18 cellular contexts compared by ENCODE assay signal in the genomic region with DNA sequence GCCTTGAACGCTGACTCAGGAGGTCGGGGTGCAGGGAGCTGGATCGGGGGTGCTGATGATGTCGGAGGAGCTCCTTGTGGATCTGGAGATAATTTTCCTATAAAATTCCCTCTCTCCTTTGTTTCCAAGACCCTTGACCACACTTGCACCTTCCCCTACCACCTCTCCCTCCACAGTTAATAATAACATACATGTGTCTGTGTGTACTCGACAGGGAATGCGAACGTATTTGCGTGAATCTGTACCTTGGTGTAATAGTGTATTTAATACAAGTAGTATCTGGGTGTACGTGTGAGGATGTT. TPM values are rescaled to one million over a fixed set of nuclear protein-coding genes. Genes with fewer than 3 reads are reported as not detected.
DNase-seq lines count a peak whose midpoint lies in the region; ATAC-seq, FAIRE-seq and TF ChIP-seq lines count a peak whose summit lies in the region.
"Had no signal": no experiment of that assay in that cellular context is flagged by ENCODE, and none has a peak within 500 bp of the region (broad histone marks: within the 10 kb centered on the region; RNA-seq: fewer than 3 reads in every experiment).

No MANE protein-coding gene starts in this region.

- H4K20me1 ChIP-seq in HepG2 (ENCODE audit: insufficient read depth, low read length) (0 out of 2 replicates have a peak, but pooled peaks cover 13% of the 10 kb centered on the region), hepatocyte (ENCODE audit: insufficient read depth, poor library complexity, severe bottlenecking) (no peaks in the 10 kb centered on the region)

- in situ Hi-C loops in HepG2 (cut with HindIII; ENCODE audit: extremely low pct_ligation_motif_present, low pct_unique_long_range_greater_than_20kb), result no loop called here

- no peaks in the 10 kb centered on the region for H3K36me3 Mint-ChIP-seq in activated T-helper 17 cell treated with anti-CD3 and anti-CD28 coated beads, Interleukin-2, amount 50 U/mL, for 72 hours (ENCODE audit: low read depth)
- no peaks in the 10 kb centered on the region for H3K36me3 Mint-ChIP-seq in natural killer cell treated with Interleukin-12 subunit alpha and Interleukin-12 subunit beta and Interleukin-15 and Interleukin-18, amount 100 ng/mL, for 72 hours
- H3K36me3 Mint-ChIP-seq: CD14-positive monocyte had no signal

- peaks cover 0 to 13% of the 10 kb centered on the region in 2 experiments; a peak in 2 of 5 replicates for H3K27me3 ChIP-seq in HepG2 (ENCODE audit: control insufficient read depth in 1 of 2, insufficient read depth in 2 of 2, low read length in 2 of 2)
- peaks cover 0 to 14% of the 10 kb centered on the region in 2 donors for H3K27me3 ChIP-seq in right lobe of liver
- no peaks in the 10 kb centered on the region for H3K27me3 ChIP-seq in vagina
- H3K27me3 ChIP-seq in hepatocyte, result peaks cover 15% of the 10 kb centered on the region

- no peaks in the 10 kb centered on the region for H3K9me3 Mint-ChIP-seq in activated T-helper 17 cell treated with anti-CD3 and anti-CD28 coated beads, Interleukin-2, amount 50 U/mL, for 72 hours
- peaks cover 2% of the 10 kb centered on the region for H3K9me3 Mint-ChIP-seq in natural killer cell treated with Interleukin-12 subunit alpha and Interleukin-12 subunit beta and Interleukin-15 and Interleukin-18, amount 100 ng/mL, for 72 hours
- H3K9me3 Mint-ChIP-seq: CD14-positive monocyte had no signal

- no peak for FAIRE-seq in HepG2 (lab: Jason Lieb, UNC)
- FAIRE-seq: A204.1, RCC 7860 had no signal

- H3K9me3 ChIP-seq in HepG2 (ENCODE audit: low read length) (no peaks in the 10 kb centered on the region), right lobe of liver (no peaks in the 10 kb centered on the region), vagina (no peaks in the 10 kb centered on the region), hepatocyte (ENCODE audit: low read depth) (no peaks in the 10 kb centered on the region)
- H3K9me3 ChIP-seq: Caco-2 had no signal

- peaks cover 39% of the 10 kb centered on the region for H3K27me3 Mint-ChIP-seq in activated T-helper 17 cell treated with anti-CD3 and anti-CD28 coated beads, Interleukin-2, amount 50 U/mL, for 72 hours
- H3K27me3 Mint-ChIP-seq in natural killer cell treated with Interleukin-12 subunit alpha and Interleukin-12 subunit beta and Interleukin-15 and Interleukin-18, amount 100 ng/mL, for 72 hours, result peaks cover 20 to 28% of the 10 kb centered on the region in 2 donors

- no peaks in the 10 kb centered on the region for H3K36me3 ChIP-seq in HepG2 (replicated peaks in 1 of 2; ENCODE audit: control insufficient read depth in 1 of 2, insufficient read depth in 2 of 2, low read length in 2 of 2)
- H3K36me3 ChIP-seq in right lobe of liver, result no peaks in the 10 kb centered on the region
- no peaks in the 10 kb centered on the region for H3K36me3 ChIP-seq in vagina
- H3K36me3 ChIP-seq in hepatocyte (replicated peaks; ENCODE audit: insufficient read depth, low read depth), result no peaks in the 10 kb centered on the region

- H3K79me2 ChIP-seq in HepG2 (ENCODE audit: insufficient read depth, low read length) (no peaks in the 10 kb centered on the region), hepatocyte (no peaks in the 10 kb centered on the region)

- H3K4me3 ChIP-seq in HepG2 (replicated peaks in 1 of 3; ENCODE audit: insufficient read depth in 1 of 3, low read depth in 2 of 3, low read length in 3 of 3) (no peak overlapping the region), right lobe of liver (no peak overlapping the region), vagina (no peak overlapping the region), hepatocyte (no peak overlapping the region)

- WGBS in HepG2 (ENCODE audit: low lambda C conversion rate), result 8% methylated on average over 9 of the region's 9 CpGs
- 23% methylated on average over 9 of the region's 9 CpGs for WGBS in right lobe of liver (ENCODE audit: insufficient coverage, low coverage, low lambda C conversion rate, missing lambda C conversion rate)
- WGBS in hepatocyte (ENCODE audit: low lambda C conversion rate, missing lambda C conversion rate), result 24% methylated on average over 9 of the region's 9 CpGs

- no peak for TF ChIP-seq RAD21 in HepG2 (CRISPR knock-in tag; IDR thresholded peaks at IDR 0.05)

- H3K4me1 Mint-ChIP-seq in activated T-helper 17 cell treated with anti-CD3 and anti-CD28 coated beads, Interleukin-2, amount 50 U/mL, for 72 hours, result peaks cover 9% of the 10 kb centered on the region
- H3K4me1 Mint-ChIP-seq in natural killer cell treated with Interleukin-12 subunit alpha and Interleukin-12 subunit beta and Interleukin-15 and Interleukin-18, amount 100 ng/mL, for 72 hours (ENCODE audit: low read depth in 2 of 2), result peaks cover 24 to 25% of the 10 kb centered on the region in 2 donors

- TF ChIP-seq EP300 in HepG2 (IDR thresholded peaks at IDR 0.05; ENCODE audit: low read depth in 2 of 2, low read length in 2 of 2) (no peak), HepG2 (CRISPR knock-in tag; IDR thresholded peaks at IDR 0.05; ENCODE audit: borderline replicate concordance) (no peak)

- no peak overlapping the region for H3K9ac ChIP-seq in HepG2 (ENCODE audit: insufficient read depth, low read depth, low read length)

- peak overlapping the region; percentile 20 for H3K4me3 Mint-ChIP-seq in activated T-helper 17 cell treated with anti-CD3 and anti-CD28 coated beads, Interleukin-2, amount 50 U/mL, for 72 hours
- peak overlapping the region; percentile 67 for H3K4me3 Mint-ChIP-seq in natural killer cell treated with Interleukin-12 subunit alpha and Interleukin-12 subunit beta and Interleukin-15 and Interleukin-18, amount 100 ng/mL, for 72 hours

- no peak for TF ChIP-seq CTCF in HepG2 (CRISPR knock-in tag; IDR thresholded peaks at IDR 0.05)
- TF ChIP-seq CTCF in right lobe of liver (IDR thresholded peaks at IDR 0.05), result no peak
- no peak for TF ChIP-seq CTCF in vagina (IDR thresholded peaks at IDR 0.05)
- TF ChIP-seq CTCF in hepatocyte (IDR thresholded peaks at IDR 0.05; ENCODE audit: poor library complexity), result no peak

- H3K9me2 ChIP-seq in hepatocyte (replicated peaks; ENCODE audit: insufficient read depth), result no peaks in the 10 kb centered on the region

- POLR2A ChIA-PET in HepG2 (lab: Yijun Ruan, JAX), result no interaction called here

- H3K4me1 ChIP-seq in HepG2 (ENCODE audit: insufficient read depth, low read length), result no peaks in the 10 kb centered on the region
- no peaks in the 10 kb centered on the region for H3K4me1 ChIP-seq in right lobe of liver
- H3K4me1 ChIP-seq in vagina, result no peaks in the 10 kb centered on the region
- H3K4me1 ChIP-seq in hepatocyte (ENCODE audit: insufficient read depth), result no peaks in the 10 kb centered on the region
- H3K4me1 ChIP-seq: Caco-2 had no signal

- no TSS peak for BruUV-seq in HepG2 (replicated peaks; lab: Mats Ljungman, UMichigan)

- H3K27ac Mint-ChIP-seq in activated T-helper 17 cell treated with anti-CD3 and anti-CD28 coated beads, Interleukin-2, amount 50 U/mL, for 72 hours, result no peak overlapping the region
- H3K27ac Mint-ChIP-seq in natural killer cell treated with Interleukin-12 subunit alpha and Interleukin-12 subunit beta and Interleukin-15 and Interleukin-18, amount 100 ng/mL, for 72 hours, result no peak overlapping the region
- H3K27ac Mint-ChIP-seq: CD14-positive monocyte had no signal

- CTCF ChIA-PET in HepG2 (lab: Yijun Ruan, JAX; ENCODE audit: low intra/inter-chr PET ratio, low total read pairs), result no interaction called here

- no peak for DNase-seq in HepG2 (ENCODE audit: low spot score)
- no peak for DNase-seq in right lobe of liver
- DNase-seq in natural killer cell treated with Interleukin-12 subunit alpha and Interleukin-12 subunit beta and Interleukin-15 and Interleukin-18, amount 100 ng/mL, for 72 hours (ENCODE audit: low spot score), result no peak
- DNase-seq in vagina (ENCODE audit: extremely low spot score in 2 of 2), result no peak
- DNase-seq in hepatocyte (ENCODE audit: low spot score), result no peak
- no peak for DNase-seq in germinal center (ENCODE audit: low spot score)
- DNase-seq: EL, NCI-H1105, NCI-H1694, NCI-H2107, NCI-H2227 treated with DMSO at 0.1 percent for 48 hours, NCI-H524 treated with DMSO at 0.1 percent for 48 hours, SHP77 had no signal

- intact Hi-C loops in HepG2 (cut with micrococcal nuclease; ENCODE audit: unreplicated experiment), result no loop called here
- intact Hi-C loops in right lobe of liver (cut with DNase I), result no loop called here
- intact Hi-C loops in vagina (cut with DNase I), result no loop called here

- TF ChIP-seq POLR2A in HepG2 (IDR thresholded peaks at IDR 0.05; ENCODE audit: insufficient read depth in 1 of 2, low read depth in 2 of 2, low read length in 2 of 2) (no peak), right lobe of liver (IDR thresholded peaks at IDR 0.05) (no peak), vagina (IDR thresholded peaks at IDR 0.05) (no peak)

- H3K27ac ChIP-seq in HepG2 (ENCODE audit: extremely low read length, insufficient read depth, low read length) (no peak overlapping the region), right lobe of liver (no peak overlapping the region), vagina (no peak overlapping the region), hepatocyte (no peak overlapping the region)

- H2AFZ ChIP-seq in HepG2 (ENCODE audit: low read length) (no peak overlapping the region), hepatocyte (no peak overlapping the region)

- H3K4me2 ChIP-seq in HepG2 (ENCODE audit: low read depth, low read length) (no peak overlapping the region), hepatocyte (no peak overlapping the region)

- ATAC-seq in HepG2 (no peak), right lobe of liver (no peak)
- no peak for ATAC-seq in activated T-helper 17 cell treated with anti-CD3 and anti-CD28 coated beads, Interleukin-2, amount 50 U/mL, for 72 hours (replicated peaks)
- ATAC-seq in natural killer cell treated with Interleukin-12 subunit alpha and Interleukin-12 subunit beta and Interleukin-15 and Interleukin-18, amount 100 ng/mL, for 72 hours, result no peak

RNA-seq across cellular contexts. Expression of a gene that starts 13.5 kb away (rescaled TPM):
- 81.3 and 88.2 TPM in 2 replicates for total RNA-seq in HepG2 (2016; rRNA removed; fragmentation: Illumina TruSeq; extraction: Trizol)
- 128 and 142 TPM in 2 replicates for total RNA-seq in HepG2 (2016; cell fraction: cytosol; rRNA removed; fragmentation: Illumina TruSeq; extraction: Trizol; ENCODE audit: low read depth)
- total RNA-seq in HepG2 (2016; cell fraction: insoluble cytoplasmic fraction; rRNA removed; fragmentation: Illumina TruSeq; extraction: Trizol), result 77.0 and 92.6 TPM in 2 replicates
- total RNA-seq in HepG2 (2016; cell fraction: membrane; rRNA removed; fragmentation: Illumina TruSeq; extraction: Trizol), result 138 and 159 TPM in 2 replicates
- 32.9 and 36.8 TPM in 2 replicates for total RNA-seq in HepG2 (2016; cell fraction: nucleus; rRNA removed; fragmentation: Illumina TruSeq; extraction: Trizol)
- polyA plus RNA-seq in HepG2 (2011; rRNA removed), result 44.3 and 47.8 TPM in 2 replicates
- 48.9 and 72.7 TPM in 2 replicates for polyA plus RNA-seq in HepG2 (2011; cell fraction: cytosol; rRNA removed)
- polyA plus RNA-seq in HepG2 (2011; cell fraction: nucleus; rRNA removed), result 39.6 and 43.4 TPM in 2 replicates
- polyA plus RNA-seq in HepG2 (2012), result 22.5 and 32.4 TPM in 2 replicates
- 155 and 179 TPM in 2 replicates for polyA plus RNA-seq in HepG2 (2016; cell fraction: cytosol; fragmentation: Illumina TruSeq; extraction: Trizol; ENCODE audit: low read depth)
- 84.3 and 101 TPM in 2 replicates for polyA plus RNA-seq in HepG2 (2016; cell fraction: insoluble cytoplasmic fraction; fragmentation: Illumina TruSeq; extraction: Trizol; ENCODE audit: low read depth)
- 130 and 146 TPM in 2 replicates for polyA plus RNA-seq in HepG2 (2016; cell fraction: membrane; fragmentation: Illumina TruSeq; extraction: Trizol; ENCODE audit: low read depth)
- polyA plus RNA-seq in HepG2 (2016; cell fraction: nucleus; fragmentation: Illumina TruSeq; extraction: Trizol; ENCODE audit: insufficient read depth, low read depth), result 72.3 and 78.7 TPM in 2 replicates
- polyA minus RNA-seq in HepG2 (2011; rRNA and poly(A)+ RNA removed; ENCODE audit: low replicate concordance), result 8.8 and 14.5 TPM in 2 replicates
- polyA minus RNA-seq in HepG2 (2011; cell fraction: cytosol; rRNA and poly(A)+ RNA removed), result 7.8 and 8.0 TPM in 2 replicates
- 12.2 and 13.9 TPM in 2 replicates for polyA minus RNA-seq in HepG2 (2011; cell fraction: nucleus; rRNA and poly(A)+ RNA removed)
- 100 to 1,000 TPM in 2 of 6 experiments, 10 to 100 TPM in 4; 31.0 to 104 (median 32.8) TPM for total RNA-seq in right lobe of liver
- total RNA-seq in activated T-helper 17 cell treated with anti-CD3 and anti-CD28 coated beads, Interleukin-2, amount 50 U/mL, for 72 hours, result 100 to 1,000 TPM in 1 of 2 donors, 10 to 100 TPM in 1; 61.3 to 102 TPM
- total RNA-seq in natural killer cell treated with Interleukin-12 subunit alpha and Interleukin-12 subunit beta and Interleukin-15 and Interleukin-18, amount 100 ng/mL, for 72 hours, result 100 to 1,000 TPM in 1 of 2 donors, 10 to 100 TPM in 1; 84.1 to 122 TPM
- total RNA-seq in vagina, result 107 TPM
- total RNA-seq in hepatocyte, result 82.9 and 84.0 TPM in 2 replicates
- polyA plus RNA-seq in hepatocyte, result 117 and 118 TPM in 2 replicates

RNA-seq across cellular contexts. Expression of a gene that starts 24.5 kb away (rescaled TPM):
- total RNA-seq in HepG2 (2016; rRNA removed; fragmentation: Illumina TruSeq; extraction: Trizol) (not detected in 2 replicates), right lobe of liver (under 1 TPM in 1 of 6 experiments, not detected in 5; 0.06 TPM), vagina (1.2 TPM), hepatocyte (0.16 and 0.17 TPM in 2 replicates)
- not detected in 2 replicates for total RNA-seq in HepG2 (2016; cell fraction: cytosol; rRNA removed; fragmentation: Illumina TruSeq; extraction: Trizol; ENCODE audit: low read depth)
- not detected in 2 replicates for total RNA-seq in HepG2 (2016; cell fraction: insoluble cytoplasmic fraction; rRNA removed; fragmentation: Illumina TruSeq; extraction: Trizol)
- total RNA-seq in HepG2 (2016; cell fraction: membrane; rRNA removed; fragmentation: Illumina TruSeq; extraction: Trizol), result not detected in 2 replicates
- total RNA-seq in HepG2 (2016; cell fraction: nucleus; rRNA removed; fragmentation: Illumina TruSeq; extraction: Trizol), result not detected in 2 replicates
- polyA plus RNA-seq in HepG2 (2011; rRNA removed) (not detected in 2 replicates), hepatocyte (0.10 and 0.21 TPM in 2 replicates)
- polyA plus RNA-seq in HepG2 (2011; cell fraction: cytosol; rRNA removed), result not detected in 2 replicates
- polyA plus RNA-seq in HepG2 (2011; cell fraction: nucleus; rRNA removed), result 0.02 TPM in 2 replicates
- polyA plus RNA-seq in HepG2 (2012), result 0.03 TPM in 1 of 2 replicates, not detected in the other
- not detected in 2 replicates for polyA plus RNA-seq in HepG2 (2016; cell fraction: cytosol; fragmentation: Illumina TruSeq; extraction: Trizol; ENCODE audit: low read depth)
- not detected in 2 replicates for polyA plus RNA-seq in HepG2 (2016; cell fraction: insoluble cytoplasmic fraction; fragmentation: Illumina TruSeq; extraction: Trizol; ENCODE audit: low read depth)
- polyA plus RNA-seq in HepG2 (2016; cell fraction: membrane; fragmentation: Illumina TruSeq; extraction: Trizol; ENCODE audit: low read depth), result not detected in 2 replicates
- polyA plus RNA-seq in HepG2 (2016; cell fraction: nucleus; fragmentation: Illumina TruSeq; extraction: Trizol; ENCODE audit: insufficient read depth, low read depth), result not detected in 2 replicates
- polyA minus RNA-seq in HepG2 (2011; rRNA and poly(A)+ RNA removed; ENCODE audit: low replicate concordance), result 0.04 and 0.05 TPM in 2 replicates
- not detected in 2 replicates for polyA minus RNA-seq in HepG2 (2011; cell fraction: cytosol; rRNA and poly(A)+ RNA removed)
- polyA minus RNA-seq in HepG2 (2011; cell fraction: nucleus; rRNA and poly(A)+ RNA removed), result not detected in 2 replicates
- 1 to 10 TPM in 1 of 2 donors, under 1 TPM in 1; 0.84 to 5.3 TPM for total RNA-seq in activated T-helper 17 cell treated with anti-CD3 and anti-CD28 coated beads, Interleukin-2, amount 50 U/mL, for 72 hours
- under 1 TPM in 1 of 2 donors, not detected in 1; 0.17 TPM for total RNA-seq in natural killer cell treated with Interleukin-12 subunit alpha and Interleukin-12 subunit beta and Interleukin-15 and Interleukin-18, amount 100 ng/mL, for 72 hours
- total RNA-seq: Caco-2 had no signal
- polyA plus RNA-seq: CD14-positive monocyte had no signal

RNA-seq across cellular contexts. Expression of a gene that starts 25.7 kb away (rescaled TPM):
- total RNA-seq in HepG2 (2016; rRNA removed; fragmentation: Illumina TruSeq; extraction: Trizol) (442 and 486 TPM in 2 replicates), right lobe of liver (100 to 1,000 TPM; 114 to 187 (median 157) TPM), vagina (246 TPM), hepatocyte (231 and 271 TPM in 2 replicates)
- total RNA-seq in HepG2 (2016; cell fraction: cytosol; rRNA removed; fragmentation: Illumina TruSeq; extraction: Trizol; ENCODE audit: low read depth), result 489 and 519 TPM in 2 replicates
- 409 and 471 TPM in 2 replicates for total RNA-seq in HepG2 (2016; cell fraction: insoluble cytoplasmic fraction; rRNA removed; fragmentation: Illumina TruSeq; extraction: Trizol)
- total RNA-seq in HepG2 (2016; cell fraction: membrane; rRNA removed; fragmentation: Illumina TruSeq; extraction: Trizol), result 1,028 and 1,060 TPM in 2 replicates
- 286 and 328 TPM in 2 replicates for total RNA-seq in HepG2 (2016; cell fraction: nucleus; rRNA removed; fragmentation: Illumina TruSeq; extraction: Trizol)
- polyA plus RNA-seq in HepG2 (2011; rRNA removed) (1,157 and 1,297 TPM in 2 replicates), hepatocyte (144 and 170 TPM in 2 replicates)
- polyA plus RNA-seq in HepG2 (2011; cell fraction: cytosol; rRNA removed), result 1,218 and 1,254 TPM in 2 replicates
- polyA plus RNA-seq in HepG2 (2011; cell fraction: nucleus; rRNA removed), result 1,279 and 1,395 TPM in 2 replicates
- polyA plus RNA-seq in HepG2 (2012), result 465 and 610 TPM in 2 replicates
- 745 and 811 TPM in 2 replicates for polyA plus RNA-seq in HepG2 (2016; cell fraction: cytosol; fragmentation: Illumina TruSeq; extraction: Trizol; ENCODE audit: low read depth)
- 563 and 623 TPM in 2 replicates for polyA plus RNA-seq in HepG2 (2016; cell fraction: insoluble cytoplasmic fraction; fragmentation: Illumina TruSeq; extraction: Trizol; ENCODE audit: low read depth)
- 1,265 and 1,282 TPM in 2 replicates for polyA plus RNA-seq in HepG2 (2016; cell fraction: membrane; fragmentation: Illumina TruSeq; extraction: Trizol; ENCODE audit: low read depth)
- 710 and 725 TPM in 2 replicates for polyA plus RNA-seq in HepG2 (2016; cell fraction: nucleus; fragmentation: Illumina TruSeq; extraction: Trizol; ENCODE audit: insufficient read depth, low read depth)
- polyA minus RNA-seq in HepG2 (2011; rRNA and poly(A)+ RNA removed; ENCODE audit: low replicate concordance), result 242 and 314 TPM in 2 replicates
- 175 and 193 TPM in 2 replicates for polyA minus RNA-seq in HepG2 (2011; cell fraction: cytosol; rRNA and poly(A)+ RNA removed)
- polyA minus RNA-seq in HepG2 (2011; cell fraction: nucleus; rRNA and poly(A)+ RNA removed), result 213 and 242 TPM in 2 replicates
- total RNA-seq in activated T-helper 17 cell treated with anti-CD3 and anti-CD28 coated beads, Interleukin-2, amount 50 U/mL, for 72 hours, result 100 to 1,000 TPM; 338 to 432 TPM
- 100 to 1,000 TPM; 463 to 472 TPM for total RNA-seq in natural killer cell treated with Interleukin-12 subunit alpha and Interleukin-12 subunit beta and Interleukin-15 and Interleukin-18, amount 100 ng/mL, for 72 hours

RNA-seq across cellular contexts. Expression of a gene that starts 43.9 kb away (rescaled TPM):
- 34.8 and 41.4 TPM in 2 replicates for total RNA-seq in HepG2 (2016; rRNA removed; fragmentation: Illumina TruSeq; extraction: Trizol)
- 5.5 and 6.5 TPM in 2 replicates for total RNA-seq in HepG2 (2016; cell fraction: cytosol; rRNA removed; fragmentation: Illumina TruSeq; extraction: Trizol; ENCODE audit: low read depth)
- 33.7 and 36.8 TPM in 2 replicates for total RNA-seq in HepG2 (2016; cell fraction: insoluble cytoplasmic fraction; rRNA removed; fragmentation: Illumina TruSeq; extraction: Trizol)
- 22.9 and 23.9 TPM in 2 replicates for total RNA-seq in HepG2 (2016; cell fraction: membrane; rRNA removed; fragmentation: Illumina TruSeq; extraction: Trizol)
- total RNA-seq in HepG2 (2016; cell fraction: nucleus; rRNA removed; fragmentation: Illumina TruSeq; extraction: Trizol), result 26.2 and 27.8 TPM in 2 replicates
- 21.7 and 22.3 TPM in 2 replicates for polyA plus RNA-seq in HepG2 (2011; rRNA removed)
- 19.7 and 20.6 TPM in 2 replicates for polyA plus RNA-seq in HepG2 (2011; cell fraction: cytosol; rRNA removed)
- polyA plus RNA-seq in HepG2 (2011; cell fraction: nucleus; rRNA removed), result 24.5 and 25.2 TPM in 2 replicates
- 28.6 and 29.6 TPM in 2 replicates for polyA plus RNA-seq in HepG2 (2012)
- 2.6 and 3.1 TPM in 2 replicates for polyA plus RNA-seq in HepG2 (2016; cell fraction: cytosol; fragmentation: Illumina TruSeq; extraction: Trizol; ENCODE audit: low read depth)
- polyA plus RNA-seq in HepG2 (2016; cell fraction: insoluble cytoplasmic fraction; fragmentation: Illumina TruSeq; extraction: Trizol; ENCODE audit: low read depth), result 31.2 and 35.5 TPM in 2 replicates
- polyA plus RNA-seq in HepG2 (2016; cell fraction: membrane; fragmentation: Illumina TruSeq; extraction: Trizol; ENCODE audit: low read depth), result 11.4 and 11.8 TPM in 2 replicates
- 32.6 and 32.8 TPM in 2 replicates for polyA plus RNA-seq in HepG2 (2016; cell fraction: nucleus; fragmentation: Illumina TruSeq; extraction: Trizol; ENCODE audit: insufficient read depth, low read depth)
- 36.4 and 63.8 TPM in 2 replicates for polyA minus RNA-seq in HepG2 (2011; rRNA and poly(A)+ RNA removed; ENCODE audit: low replicate concordance)
- polyA minus RNA-seq in HepG2 (2011; cell fraction: cytosol; rRNA and poly(A)+ RNA removed), result 19.3 and 21.8 TPM in 2 replicates
- 27.2 and 33.9 TPM in 2 replicates for polyA minus RNA-seq in HepG2 (2011; cell fraction: nucleus; rRNA and poly(A)+ RNA removed)
- 10 to 100 TPM; 17.4 to 24.4 (median 21.5) TPM for total RNA-seq in right lobe of liver
- total RNA-seq in activated T-helper 17 cell treated with anti-CD3 and anti-CD28 coated beads, Interleukin-2, amount 50 U/mL, for 72 hours, result 10 to 100 TPM; 34.7 to 54.0 TPM
- total RNA-seq in natural killer cell treated with Interleukin-12 subunit alpha and Interleukin-12 subunit beta and Interleukin-15 and Interleukin-18, amount 100 ng/mL, for 72 hours, result 10 to 100 TPM; 49.6 to 71.2 TPM
- 18.9 TPM for total RNA-seq in vagina
- 25.8 and 31.8 TPM in 2 replicates for total RNA-seq in hepatocyte
- 17.5 and 22.2 TPM in 2 replicates for polyA plus RNA-seq in hepatocyte
